9 cellular contexts compared by ENCODE assay signal in the genomic region with DNA sequence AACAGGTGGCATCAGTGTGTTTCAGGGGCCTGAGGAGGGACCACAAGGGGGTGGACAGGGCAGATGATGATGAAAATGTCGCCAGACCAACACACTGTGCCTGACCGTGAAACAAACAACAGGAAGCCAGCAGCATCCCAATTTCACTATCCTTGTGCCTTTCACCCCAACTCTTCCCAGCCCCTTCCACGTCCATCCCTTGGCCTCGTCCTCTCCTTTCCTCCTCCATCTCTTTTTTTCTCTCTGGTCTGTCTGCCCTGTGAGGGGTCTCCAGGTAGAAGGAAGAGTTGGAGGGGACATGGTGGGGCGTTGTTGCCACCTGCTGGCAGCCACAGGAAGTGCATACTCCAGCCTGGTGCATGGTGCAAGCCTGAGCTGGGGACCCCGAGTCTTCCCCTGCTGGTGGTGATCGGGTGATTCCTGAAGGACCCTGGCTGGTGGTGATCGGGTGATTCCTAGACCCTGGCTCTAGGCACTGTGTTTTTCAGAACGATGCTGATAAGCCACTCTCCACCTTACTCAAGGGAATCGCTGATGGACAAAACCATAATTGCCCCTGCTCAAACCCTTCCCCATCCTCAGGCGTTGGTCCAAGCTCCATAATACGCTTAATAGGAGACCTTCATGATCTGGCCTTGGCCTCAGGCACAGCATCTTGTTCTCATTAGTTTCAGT. TPM values are rescaled to one million over a fixed set of nuclear protein-coding genes. Genes with fewer than 3 reads are reported as not detected.
DNase-seq lines count a peak whose midpoint lies in the region; ATAC-seq, FAIRE-seq and TF ChIP-seq lines count a peak whose summit lies in the region.
"Had no signal": no experiment of that assay in that cellular context is flagged by ENCODE, and none has a peak within 500 bp of the region (broad histone marks: within the 10 kb centered on the region; RNA-seq: fewer than 3 reads in every experiment).

No MANE protein-coding gene starts in this region.

- BruUV-seq in OCI-LY7 (replicated peaks; lab: Mats Ljungman, UMichigan): no TSS peak

- peak overlapping the region; percentile 49 for H3K4me2 ChIP-seq in OCI-LY7 (ENCODE audit: low read length)

- intact Hi-C loops in CD4-positive, alpha-beta T cell (cut with DNase I, micrococcal nuclease): loop anchor here (2.0 to 10.0 kb wide), 9 partner anchors 39 to 1381 kb away; partner anchors contain the start of gene MXD3 (in 1 of the 2)
- intact Hi-C loops in OCI-LY7 (cut with micrococcal nuclease; ENCODE audit: unreplicated experiment): loop anchor here (1.0 to 5.0 kb wide), 6 partner anchors 41 to 452 kb away; no protein-coding TSS in a partner anchor
- intact Hi-C loops in pancreas (cut with DNase I): loop anchor here in 2 of 3 donors (5.0 to 10.0 kb wide), 2 partner anchors 40 to 193 kb away; partner anchors contain the start of genes PRELID1 (in 1 of the 2) and RAB24 (in 1 of the 2)
- intact Hi-C loops in aorta (cut with DNase I): loop anchor here (5.0 to 10.0 kb wide), 4 partner anchors 113 to 450 kb away; partner anchors contain the start of gene MXD3 (in 1 of the 2)

- H4K20me1 ChIP-seq in OCI-LY7 (ENCODE audit: insufficient read depth, low read length): no peaks in the 10 kb centered on the region

- no peak overlapping the region for H3K4me3 ChIP-seq in H7 (ENCODE audit: insufficient read depth, low read depth, low read length)
- H3K4me3 ChIP-seq in OCI-LY7 (ENCODE audit: low read depth, low read length, poor library complexity, severe bottlenecking): peak overlapping the region; percentile 30
- peak overlapping the region; percentile 22 for H3K4me3 ChIP-seq in fibroblast of the aortic adventitia (ENCODE audit: low read depth, low read length)
- no peak overlapping the region for H3K4me3 ChIP-seq in pancreas
- no peak overlapping the region for H3K4me3 ChIP-seq in aorta (ENCODE audit: low read length in 2 of 2)

- H3K9me3 Mint-ChIP-seq in CD4-positive, alpha-beta T cell: no peaks in the 10 kb centered on the region
- H3K9me3 Mint-ChIP-seq: IgD-negative memory B cell had no signal

- H3K27ac Mint-ChIP-seq in CD4-positive, alpha-beta T cell: no peak overlapping the region
- H3K27ac Mint-ChIP-seq: IgD-negative memory B cell had no signal

- DNase-seq in CD4-positive, alpha-beta T cell: peak; percentile 37 to 65 (median 48)
- DNase-seq in H7 (peak; percentile 95), OCI-LY7 (ENCODE audit: low spot score) (peak; percentile 78), fibroblast of the aortic adventitia (ENCODE audit: low read depth) (peak; percentile 38), pancreas (peak in 4 of 6 donors; percentile 64 to 83 (median 74)), aorta (peak; percentile 67 to 87), occipital lobe (lab: John Stamatoyannopoulos, UW) (no peak)
- DNase-seq in activated T-cell treated with anti-CD3 and anti-CD28 coated beads, Interleukin-2, amount 50 U/mL, for 48 hours: peak; percentile 81 to 83

- peaks cover 15% of the 10 kb centered on the region for H3K4me1 Mint-ChIP-seq in CD4-positive, alpha-beta T cell (ENCODE audit: low read depth)

- no peaks in the 10 kb centered on the region for H3K36me3 Mint-ChIP-seq in CD4-positive, alpha-beta T cell (ENCODE audit: low read depth)
- H3K36me3 Mint-ChIP-seq: IgD-negative memory B cell had no signal

- peak; percentile 52 for ATAC-seq in CD4-positive, alpha-beta T cell (ENCODE audit: poor library complexity)
- ATAC-seq in pancreas (peak; percentile 41 to 63 (median 60)), aorta (ENCODE audit: low FRiP score) (no peak)

- H3K36me3 ChIP-seq in H7 (replicated peaks; ENCODE audit: control insufficient read depth, insufficient read depth, low read length): no peaks in the 10 kb centered on the region
- H3K36me3 ChIP-seq in OCI-LY7 (ENCODE audit: insufficient read depth, low read length): no peaks in the 10 kb centered on the region
- no peaks in the 10 kb centered on the region for H3K36me3 ChIP-seq in pancreas
- no peaks in the 10 kb centered on the region for H3K36me3 ChIP-seq in aorta (ENCODE audit: control insufficient read depth in 1 of 2, insufficient read depth in 2 of 2, low read length in 1 of 2)

- no peak overlapping the region for H3K4me3 Mint-ChIP-seq in CD4-positive, alpha-beta T cell

- H3K27ac ChIP-seq in CD4-positive, alpha-beta T cell (ENCODE audit: low read depth, low read length): no peak overlapping the region
- no peak overlapping the region for H3K27ac ChIP-seq in OCI-LY7 (ENCODE audit: low read depth, low read length, poor library complexity, severe bottlenecking)
- no peak overlapping the region for H3K27ac ChIP-seq in pancreas
- H3K27ac ChIP-seq in aorta (ENCODE audit: low read depth in 1 of 2, low read length in 2 of 2): no peak overlapping the region

- peak overlapping the region; percentile 86 for H2AFZ ChIP-seq in OCI-LY7 (ENCODE audit: low read length)

- CTCF ChIA-PET in CD4-positive, alpha-beta T cell (lab: Charles Lee): interaction anchor here (0.6 to 1.9 kb wide), 11 partner anchors 14 to 451 kb away, joined by 3 to 9 read pairs (median 3); partner anchors contain the start of gene FGFR4
- CTCF ChIA-PET in OCI-LY7 (lab: Charles Lee; ENCODE audit: unreplicated experiment): interaction anchor here (0.6 to 2.3 kb wide), 8 partner anchors 17 to 451 kb away, joined by 3 to 13 read pairs (median 4); no protein-coding TSS in a partner anchor

- H3K27me3 ChIP-seq in CD4-positive, alpha-beta T cell (ENCODE audit: control insufficient read depth, insufficient read depth, low read length): no peaks in the 10 kb centered on the region
- H3K27me3 ChIP-seq in H7 (ENCODE audit: control insufficient read depth, insufficient read depth, low read length) (peaks cover 5% of the 10 kb centered on the region; the same call in 1 of the 2 replicates), pancreas (no peaks in the 10 kb centered on the region), aorta (ENCODE audit: control insufficient read depth in 1 of 2, insufficient read depth in 2 of 2, low read length in 1 of 2) (no peaks in the 10 kb centered on the region)

- no peaks in the 10 kb centered on the region for H3K27me3 Mint-ChIP-seq in CD4-positive, alpha-beta T cell

- H3K9me3 ChIP-seq in CD4-positive, alpha-beta T cell (ENCODE audit: control insufficient read depth, low read length): no peaks in the 10 kb centered on the region
- H3K9me3 ChIP-seq in OCI-LY7 (ENCODE audit: low read length) (no peaks in the 10 kb centered on the region), pancreas (no peaks in the 10 kb centered on the region), aorta (ENCODE audit: control insufficient read depth, low read length) (no peaks in the 10 kb centered on the region)

- H3K79me2 ChIP-seq in OCI-LY7 (ENCODE audit: insufficient read depth, low read depth, low read length): no peaks in the 10 kb centered on the region

- 18 to 19% methylated on average over 12 of the region's 12 CpGs for WGBS in pancreas, 2 donors
- 20 to 29% methylated on average over 12 of the region's 12 CpGs for WGBS in aorta, 2 donors

- peak; percentile 95 for TF ChIP-seq CTCF in CD4-positive, alpha-beta T cell (IDR thresholded peaks at IDR 0.05)
- peak; percentile 99 for TF ChIP-seq CTCF in OCI-LY7 (conservative IDR thresholded peaks at IDR 0.05; ENCODE audit: low read length)
- TF ChIP-seq CTCF in fibroblast of the aortic adventitia (IDR thresholded peaks at IDR 0.05; ENCODE audit: insufficient read depth, low read length): peak; percentile 97
- TF ChIP-seq CTCF in pancreas (IDR thresholded peaks at IDR 0.05): peak; percentile 76 to 92 (median 86)

- POLR2A ChIA-PET in CD4-positive, alpha-beta T cell (lab: Charles Lee): no interaction called here
- POLR2A ChIA-PET in OCI-LY7 (lab: Charles Lee): interaction anchor here (0.6 to 0.9 kb wide), 4 partner anchors 9 to 451 kb away, joined by 3 to 5 read pairs (median 4); no protein-coding TSS in a partner anchor

- FAIRE-seq in pancreas (lab: Jason Lieb, UNC): no peak

- H3K4me1 ChIP-seq in OCI-LY7 (ENCODE audit: insufficient read depth, low read length, poor library complexity, severe bottlenecking) (peaks cover 36% of the 10 kb centered on the region), pancreas (no peaks in the 10 kb centered on the region), aorta (ENCODE audit: control insufficient read depth in 1 of 2, insufficient read depth in 2 of 2, low read length in 2 of 2) (no peaks in the 10 kb centered on the region)

- H3K9me2 ChIP-seq in OCI-LY7 (ENCODE audit: insufficient read depth, low read length): no peaks in the 10 kb centered on the region

RNA-seq across cellular contexts. Expression of gene NSD1, which starts 21.7 kb away (rescaled TPM):
- total RNA-seq in CD4-positive, alpha-beta T cell: 10 to 100 TPM; 87.6 to 93.3 TPM
- total RNA-seq in H7 (2014; rRNA removed; shearing (Covaris generic)): 43.4 and 51.2 TPM in 2 replicates
- total RNA-seq in OCI-LY7 (2014; rRNA removed; shearing (Covaris generic)): 59.6 and 64.3 TPM in 2 replicates
- total RNA-seq in OCI-LY7 (2022) (132 and 142 TPM in 2 replicates), fibroblast of the aortic adventitia (ENCODE audit: low replicate concordance) (50.3 and 136 TPM in 2 replicates), pancreas (10 to 100 TPM; 26.3 to 51.2 (median 33.6) TPM), aorta (10 to 100 TPM; 63.7 to 96.9 TPM), occipital lobe (89.8 TPM)
- polyA plus RNA-seq in pancreas (1 to 10 TPM; 6.9 to 7.8 TPM), aorta (1 to 10 TPM; 6.8 to 6.9 TPM)

RNA-seq across cellular contexts. Expression of gene FGFR4, which starts 25.1 kb away (rescaled TPM):
- total RNA-seq in CD4-positive, alpha-beta T cell: 1 to 10 TPM; 2.8 to 3.1 TPM
- total RNA-seq in H7 (2014; rRNA removed; shearing (Covaris generic)): 105 and 110 TPM in 2 replicates
- total RNA-seq in OCI-LY7 (2014; rRNA removed; shearing (Covaris generic)): 0.39 and 1.2 TPM in 2 replicates
- total RNA-seq in OCI-LY7 (2022) (3.5 and 4.5 TPM in 2 replicates), fibroblast of the aortic adventitia (ENCODE audit: low replicate concordance) (0.74 TPM in 1 of 2 replicates, not detected in the other), pancreas (10 to 100 TPM; 23.5 to 43.3 (median 29.7) TPM), aorta (under 1 TPM; 0.23 to 0.57 TPM), occipital lobe (1.6 TPM)
- polyA plus RNA-seq in pancreas (100 to 1,000 TPM in 1 of 2 donors, 10 to 100 TPM in 1; 69.6 to 105 TPM), aorta (under 1 TPM; 0.18 to 0.50 TPM)

Comparison
In these comparisons a context has a peak if more than half of its experiments do, and no peak if none do; other contexts are left out.
1. H3K4me3 ChIP-seq: peak in OCI-LY7 (single experiment) and fibroblast of the aortic adventitia (single experiment); none in H7 (single experiment), pancreas (0 of 4) and aorta (0 of 2).
2. Peak in every context shown above with its lines, with median percentiles within 50 percentile points of each other: CTCF ChIP-seq.